In the genomic region with DNA sequence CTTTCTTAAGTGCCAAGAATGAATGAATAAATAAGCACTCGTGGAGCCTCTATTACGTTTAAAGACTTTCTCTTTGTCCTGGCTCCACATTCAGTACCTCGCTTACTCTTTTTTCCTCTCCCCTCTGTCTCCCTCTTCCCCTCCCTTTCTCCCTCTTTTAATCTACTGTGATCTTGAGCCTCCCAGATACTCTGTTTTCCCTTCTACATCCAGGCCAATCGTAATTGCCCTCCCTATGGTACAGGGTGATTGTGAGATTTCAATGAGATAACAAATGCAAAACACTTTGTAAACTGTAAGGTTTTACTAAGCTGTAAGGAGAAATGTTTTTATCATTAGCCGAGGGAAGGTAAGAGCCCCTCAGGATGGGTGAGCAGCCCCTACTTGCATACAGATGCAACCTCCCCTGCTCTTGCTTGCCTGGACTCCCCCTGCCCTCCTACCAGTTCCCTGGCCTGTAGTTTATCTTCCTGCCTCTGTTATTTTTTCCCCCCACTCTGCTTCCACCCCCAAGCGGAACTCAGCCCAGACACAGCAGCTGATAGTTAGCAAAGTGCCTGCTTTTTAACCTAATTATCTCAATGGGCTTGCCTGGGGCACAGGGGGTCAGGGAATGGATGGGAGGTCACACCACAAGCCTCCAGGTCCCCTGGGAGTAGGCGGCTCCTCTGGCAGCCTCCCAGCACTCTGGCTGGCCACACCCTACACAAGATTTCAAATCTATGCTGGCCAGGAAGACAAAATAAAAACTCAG, we compare ENCODE assay signal across 14 cellular contexts.
DNase-seq lines count a peak whose midpoint lies in the region; ATAC-seq and FAIRE-seq lines count a peak whose summit lies in the region.
"Had no signal": no experiment of that assay in that cellular context is flagged by ENCODE, and none has a peak within 500 bp of the region (broad histone marks: within the 10 kb centered on the region; RNA-seq: fewer than 3 reads in every experiment).

No MANE protein-coding gene starts in this region.

- no peak overlapping the region for H3K27ac ChIP-seq in right cardiac atrium (ENCODE audit: low read length)
- H3K27ac ChIP-seq: neutrophil, SJSA1 had no signal

- H3K4me3 ChIP-seq in NT2/D1 (ENCODE audit: insufficient read length, low read depth): no peak overlapping the region
- H3K4me3 ChIP-seq in right cardiac atrium (ENCODE audit: low read length): no peak overlapping the region
- H3K4me3 ChIP-seq: HAP-1, SJSA1 had no signal

- H3K27me3 ChIP-seq in NT2/D1 (ENCODE audit: insufficient read depth, insufficient read length) (no peaks in the 10 kb centered on the region), right cardiac atrium (ENCODE audit: control insufficient read depth, insufficient read depth) (no peaks in the 10 kb centered on the region)
- H3K27me3 ChIP-seq: neutrophil, SJSA1 had no signal

- intact Hi-C loops in Right ventricle myocardium superior (cut with DNase I): no loop called here
- intact Hi-C loops in cardiac septum (cut with DNase I): no loop called here
- intact Hi-C loops in right cardiac atrium (cut with DNase I): no loop called here

- peak; percentile 67 for FAIRE-seq in urothelium cell line (lab: Jason Lieb, UNC)

- DNase-seq in Right ventricle myocardium superior (peak; percentile 63), cardiac septum (ENCODE audit: low spot score) (no peak), NT2/D1 (ENCODE audit: low read depth, low spot score) (peak; percentile 16), right cardiac atrium (peak in 2 of 3 donors; percentile 62 to 84), urothelium cell line (ENCODE audit: low spot score) (peak; percentile 50), midbrain (lab: John Stamatoyannopoulos, UW) (no peak)
- DNase-seq: activated naive CD8-positive, alpha-beta T cell treated with anti-CD3 and anti-CD28 coated beads for 36 hours; NCI-H1694; stimulated activated CD4-positive, alpha-beta T cell treated with anti-CD3 and anti-CD28 coated beads, Interleukin-4, amount 100 ng/mL, for 1 hour had no signal

- H3K9me3 ChIP-seq in NT2/D1 (ENCODE audit: insufficient read depth, low read length) (no peaks in the 10 kb centered on the region), right cardiac atrium (ENCODE audit: control insufficient read depth, low read length) (no peaks in the 10 kb centered on the region)
- H3K9me3 ChIP-seq: HAP-1, neutrophil, SJSA1 had no signal

- 41% methylated on average over 7 of the region's 7 CpGs for WGBS in right cardiac atrium

- peaks cover 6% of the 10 kb centered on the region for H3K4me1 ChIP-seq in NT2/D1 (ENCODE audit: insufficient read depth, insufficient read length)
- H3K4me1 ChIP-seq in right cardiac atrium (ENCODE audit: control insufficient read depth, insufficient read depth, low read length): no peaks in the 10 kb centered on the region
- H3K4me1 ChIP-seq: HAP-1, SJSA1 had no signal

- no peak overlapping the region for H3K9ac ChIP-seq in NT2/D1 (ENCODE audit: insufficient read length, low read depth)

- H3K36me3 ChIP-seq in NT2/D1 (ENCODE audit: insufficient read depth, insufficient read length, low read length): no peaks in the 10 kb centered on the region
- H3K36me3 ChIP-seq: HAP-1, neutrophil, SJSA1 had no signal

- ATAC-seq in Right ventricle myocardium superior (ENCODE audit: poor library complexity) (peak; percentile 36), right cardiac atrium (peak; percentile 73 to 91), HG02759 (IDR thresholded peaks at IDR 0.05; ENCODE audit: unreplicated experiment) (no peak), GM21737 (IDR thresholded peaks at IDR 0.05; ENCODE audit: unreplicated experiment) (no peak)

Comparison
In these comparisons a context has a peak if more than half of its experiments do, and no peak if none do; other contexts are left out.
1. DNase-seq: peak in Right ventricle myocardium superior (single experiment), NT2/D1 (single experiment), right cardiac atrium (2 of 3) and urothelium cell line (single experiment); none in cardiac septum (single experiment) and midbrain (single experiment).
2. ATAC-seq: peak in Right ventricle myocardium superior (single experiment) and right cardiac atrium (2 of 2); none in HG02759 (single experiment) and GM21737 (single experiment).